Comparison of ENCODE assay signal across 31 cellular contexts in genomic region chr14:94365624-94366023, GRCh38. TPM values are rescaled to one million over a fixed set of nuclear protein-coding genes. Genes with fewer than 3 reads are reported as not detected.
"Had no signal": no experiment of that assay in that cellular context is flagged by ENCODE, and none has a peak within 500 bp of the region (broad histone marks: within the 10 kb centered on the region; RNA-seq: fewer than 3 reads in every experiment).

No MANE protein-coding gene starts in this region.

- H3K36me3 Mint-ChIP-seq: stimulated activated effector memory CD8-positive, alpha-beta T cell treated with anti-CD3 and anti-CD28 coated beads, Interleukin-12 subunit alpha, Interleukin-12 subunit beta, amount 100 ng/mL, for 72 hours; stimulated activated memory B cell treated with anti-CD40 and anti-IgM and Interleukin-4, amounts not matched to agents 10 μg/mL and 1 μg/mL and 100 μg/mL, for 72 hours; stimulated activated naive B cell treated with anti-CD40 and anti-IgM and Interleukin-4, amounts not matched to agents 10 μg/mL and 1 μg/mL and 100 μg/mL, for 72 hours; type B pancreatic cell had no signal

- H3K27ac ChIP-seq: stomach, suprapubic skin, testis, thoracic aorta, thyroid gland, tibial artery, tibial nerve, transverse colon, upper lobe of left lung, upper lobe of right lung, uterus, vagina had no signal

- H3K27me3 ChIP-seq: suprapubic skin, testis, thyroid gland, tibial artery, tibial nerve, transverse colon, upper lobe of left lung, upper lobe of right lung, uterus, vagina had no signal

- H3K4me1 ChIP-seq: stomach, suprapubic skin, testis, thyroid gland, tibial artery, tibial nerve, transverse colon, upper lobe of left lung, upper lobe of right lung, uterus, vagina had no signal

- H3K4me3 Mint-ChIP-seq: stimulated activated effector memory CD8-positive, alpha-beta T cell treated with anti-CD3 and anti-CD28 coated beads, Interleukin-12 subunit alpha, Interleukin-12 subunit beta, amount 100 ng/mL, for 72 hours; stimulated activated memory B cell treated with anti-CD40 and anti-IgM and Interleukin-4, amounts not matched to agents 10 μg/mL and 1 μg/mL and 100 μg/mL, for 72 hours; stimulated activated naive B cell treated with anti-CD40 and anti-IgM and Interleukin-4, amounts not matched to agents 10 μg/mL and 1 μg/mL and 100 μg/mL, for 72 hours; stimulated activated naive CD8-positive, alpha-beta T cell treated with anti-CD3 and anti-CD28 coated beads, Interleukin-15, amount 100 ng/mL, for 72 hours; stimulated activated naive CD8-positive, alpha-beta T cell treated with anti-CD3 and anti-CD28 coated beads, Interleukin-15, Interleukin-2, amounts not matched to agents 100 ng/mL and 50 ng/mL, for 24 hours; type B pancreatic cell had no signal

- H3K9me3 ChIP-seq: stomach, suprapubic skin, testis, thoracic aorta, thyroid gland, tibial artery, tibial nerve, transverse colon, upper lobe of left lung, upper lobe of right lung, uterus, vagina had no signal

- FAIRE-seq: urothelium cell line had no signal

- H3K4me1 Mint-ChIP-seq: stimulated activated effector memory CD8-positive, alpha-beta T cell treated with anti-CD3 and anti-CD28 coated beads, Interleukin-12 subunit alpha, Interleukin-12 subunit beta, amount 100 ng/mL, for 72 hours; stimulated activated memory B cell treated with anti-CD40 and anti-IgM and Interleukin-4, amounts not matched to agents 10 μg/mL and 1 μg/mL and 100 μg/mL, for 72 hours; stimulated activated naive B cell treated with anti-CD40 and anti-IgM and Interleukin-4, amounts not matched to agents 10 μg/mL and 1 μg/mL and 100 μg/mL, for 72 hours; stimulated activated naive CD8-positive, alpha-beta T cell treated with anti-CD3 and anti-CD28 coated beads, Interleukin-15, amount 100 ng/mL, for 72 hours had no signal

- H3K9me3 Mint-ChIP-seq: stimulated activated effector memory CD8-positive, alpha-beta T cell treated with anti-CD3 and anti-CD28 coated beads, Interleukin-12 subunit alpha, Interleukin-12 subunit beta, amount 100 ng/mL, for 72 hours; stimulated activated naive B cell treated with anti-CD40 and anti-IgM and Interleukin-4, amounts not matched to agents 10 μg/mL and 1 μg/mL and 100 μg/mL, for 72 hours; stimulated activated naive CD8-positive, alpha-beta T cell treated with anti-CD3 and anti-CD28 coated beads, Interleukin-15, amount 100 ng/mL, for 72 hours; stimulated activated naive CD8-positive, alpha-beta T cell treated with anti-CD3 and anti-CD28 coated beads, Interleukin-15, Interleukin-2, amounts not matched to agents 100 ng/mL and 50 ng/mL, for 24 hours; type B pancreatic cell had no signal

- DNase-seq: stimulated activated CD4-positive, alpha-beta T cell treated with anti-CD3 and anti-CD28 coated beads, Interleukin-2, amount 100 ng/mL, for 48 hours; stimulated activated CD4-positive, alpha-beta T cell treated with anti-CD3 and anti-CD28 coated beads, Interleukin-4, amount 100 ng/mL, for 1 hour; stimulated activated CD4-positive, alpha-beta T cell treated with anti-CD3 and anti-CD28 coated beads, Interleukin-4, amount 100 ng/mL, for 24 hours; stimulated activated CD4-positive, alpha-beta T cell treated with anti-CD3 and anti-CD28 coated beads, Interleukin-4, amount 100 ng/mL, for 4 hours; stimulated activated naive B cell treated with anti-CD40 and anti-IgM and Interleukin-4, amounts not matched to agents 10 μg/mL and 1 μg/mL and 100 μg/mL, for 72 hours; stimulated activated naive CD4-positive, alpha-beta T cell; stimulated activated naive CD4-positive, alpha-beta T cell treated with Interleukin-2 at 50 U/mL for 16 hours; stimulated activated naive CD8-positive, alpha-beta T cell treated with anti-CD3 and anti-CD28 coated beads, Interleukin-15, amount 100 ng/mL, for 72 hours; stimulated activated naive CD8-positive, alpha-beta T cell treated with anti-CD3 and anti-CD28 coated beads, Interleukin-15, Interleukin-2, amounts not matched to agents 100 U/mL and 50 U/mL, for 24 hours; stomach; substantia nigra; testis; thyroid gland; transverse colon; uterus had no signal

- H3K4me3 ChIP-seq: stomach, suprapubic skin, testis, thoracic aorta, thyroid gland, tibial artery, tibial nerve, transverse colon, upper lobe of left lung, upper lobe of right lung, uterus, vagina had no signal

- H3K36me3 ChIP-seq: stomach, suprapubic skin, thoracic aorta, thyroid gland, tibial artery, tibial nerve, transverse colon, upper lobe of left lung, upper lobe of right lung, uterus, vagina had no signal

- H3K27ac Mint-ChIP-seq: stimulated activated effector memory CD8-positive, alpha-beta T cell treated with anti-CD3 and anti-CD28 coated beads, Interleukin-12 subunit alpha, Interleukin-12 subunit beta, amount 100 ng/mL, for 72 hours; stimulated activated memory B cell treated with anti-CD40 and anti-IgM and Interleukin-4, amounts not matched to agents 10 μg/mL and 1 μg/mL and 100 μg/mL, for 72 hours; stimulated activated naive B cell treated with anti-CD40 and anti-IgM and Interleukin-4, amounts not matched to agents 10 μg/mL and 1 μg/mL and 100 μg/mL, for 72 hours; stimulated activated naive CD8-positive, alpha-beta T cell treated with anti-CD3 and anti-CD28 coated beads, Interleukin-15, amount 100 ng/mL, for 72 hours; stimulated activated naive CD8-positive, alpha-beta T cell treated with anti-CD3 and anti-CD28 coated beads, Interleukin-15, Interleukin-2, amounts not matched to agents 100 ng/mL and 50 ng/mL, for 24 hours; type B pancreatic cell had no signal

- ATAC-seq: stimulated activated effector memory CD8-positive, alpha-beta T cell treated with anti-CD3 and anti-CD28 coated beads, Interleukin-12 subunit alpha, Interleukin-12 subunit beta, amount 100 ng/mL, for 72 hours; stimulated activated naive B cell treated with anti-CD40 and anti-IgM and Interleukin-4, amounts not matched to agents 10 μg/mL and 1 μg/mL and 100 μg/mL, for 72 hours; stimulated activated naive CD8-positive, alpha-beta T cell treated with anti-CD3 and anti-CD28 coated beads, Interleukin-15, amount 100 ng/mL, for 72 hours; stimulated activated naive CD8-positive, alpha-beta T cell treated with anti-CD3 and anti-CD28 coated beads, Interleukin-15, Interleukin-2, amounts not matched to agents 100 U/mL and 50 U/mL, for 24 hours; upper lobe of right lung had no signal

- H3K27me3 Mint-ChIP-seq: type B pancreatic cell had no signal

RNA-seq across cellular contexts. Expression of gene SERPINA2, which starts 0.9 kb away (rescaled TPM):
- total RNA-seq: stomach, subcutaneous adipose tissue, suprapubic skin, temporal lobe, testis, thoracic aorta, thyroid gland, tibial nerve, transverse colon, upper lobe of left lung, upper lobe of right lung, ureter, urinary bladder, uterus, vagina had no signal
- polyA plus RNA-seq: stomach, urinary bladder had no signal

RNA-seq across cellular contexts. Expression of gene SERPINA6, which starts 42.5 kb away (rescaled TPM):
- total RNA-seq: stomach, subcutaneous adipose tissue, temporal lobe, testis, thoracic aorta, thyroid gland, upper lobe of right lung, ureter, urinary bladder, vagina had no signal
